ENCODE assay signal across 18 cellular contexts in genomic region chrX:106742831-106743230, GRCh38. TPM values are rescaled to one million over a fixed set of nuclear protein-coding genes. Genes with fewer than 3 reads are reported as not detected.
DNase-seq lines count a peak whose midpoint lies in the region; ATAC-seq, FAIRE-seq and TF ChIP-seq lines count a peak whose summit lies in the region.
"Had no signal": no experiment of that assay in that cellular context is flagged by ENCODE, and none has a peak within 500 bp of the region (broad histone marks: within the 10 kb centered on the region; RNA-seq: fewer than 3 reads in every experiment).

No MANE protein-coding gene starts in this region.

- no peak overlapping the region for H3K4me3 ChIP-seq in smooth muscle cell

- H3K79me2 ChIP-seq in smooth muscle cell (ENCODE audit: low read depth), result no peaks in the 10 kb centered on the region

- no peaks in the 10 kb centered on the region for H3F3A ChIP-seq in smooth muscle cell (ENCODE audit: low read depth)

- H3K9me3 ChIP-seq in smooth muscle cell (replicated peaks; ENCODE audit: low read depth), result no peaks in the 10 kb centered on the region

- peak; percentile 23 for FAIRE-seq in RCC 7860 (lab: Jason Lieb, UNC)
- FAIRE-seq: D721Med had no signal

- DNase-seq in Daoy (ENCODE audit: low read depth) (peak; percentile 11), RCC 7860 (ENCODE audit: low spot score) (no peak), epithelial cell of prostate (ENCODE audit: low read depth, low spot score) (no peak), smooth muscle cell (lab: John Stamatoyannopoulos, UW; ENCODE audit: unreplicated experiment) (no peak), T-cell (no peak), activated gamma-delta T cell treated with Interleukin-2 at 50 U/mL for 16 hours (no peak), pons (ENCODE audit: low spot score) (no peak)
- DNase-seq: C1 segment of cervical spinal cord; CD8-positive, alpha-beta memory T cell; DND-41; GDM1; GOT3; NCI-H1436 treated with DMSO at 0.1 percent for 48 hours; NCI-H2029; NCI-H345; NCI-H526 had no signal

- H3K27me3 Mint-ChIP-seq in T-cell, result peaks cover 4 to 31% of the 10 kb centered on the region in 2 donors

- no peaks in the 10 kb centered on the region for H3K36me3 ChIP-seq in smooth muscle cell (ENCODE audit: low read depth)

- no peak for TF ChIP-seq CTCF in smooth muscle cell (IDR thresholded peaks at IDR 0.05; ENCODE audit: borderline replicate concordance, insufficient read depth, poor library complexity, severe bottlenecking)

- CTCF ChIA-PET in T-cell (lab: Charles Lee), result no interaction called here

- H3K36me3 Mint-ChIP-seq in T-cell, result no peaks in the 10 kb centered on the region
- H3K36me3 Mint-ChIP-seq: CD8-positive, alpha-beta memory T cell had no signal

- no peak overlapping the region for H3K4me3 Mint-ChIP-seq in T-cell
- H3K4me3 Mint-ChIP-seq: CD8-positive, alpha-beta memory T cell had no signal

- no peaks in the 10 kb centered on the region for H3K4me1 Mint-ChIP-seq in T-cell
- H3K4me1 Mint-ChIP-seq: CD8-positive, alpha-beta memory T cell had no signal

- H3K27ac ChIP-seq in epithelial cell of prostate, result peak overlapping the region; percentile 5
- H3K27ac ChIP-seq in smooth muscle cell (ENCODE audit: low read depth), result peak overlapping the region; percentile 69

- H3K9me3 Mint-ChIP-seq in T-cell, result no peaks in the 10 kb centered on the region
- H3K9me3 Mint-ChIP-seq: CD8-positive, alpha-beta memory T cell had no signal

- H4K20me1 ChIP-seq in smooth muscle cell (ENCODE audit: low read depth), result no peaks in the 10 kb centered on the region

- no peak overlapping the region for H2AFZ ChIP-seq in smooth muscle cell (ENCODE audit: low read depth)

- H3K27me3 ChIP-seq in smooth muscle cell (ENCODE audit: low read depth), result no peaks in the 10 kb centered on the region

- H3K27ac Mint-ChIP-seq in T-cell, result no peak overlapping the region
- H3K27ac Mint-ChIP-seq: CD8-positive, alpha-beta memory T cell had no signal

- peaks cover 3% of the 10 kb centered on the region for H3K4me1 ChIP-seq in smooth muscle cell (ENCODE audit: low read depth)

- no peak for ATAC-seq in HG03354 (IDR thresholded peaks at IDR 0.05; ENCODE audit: poor library complexity, severe bottlenecking, unreplicated experiment)
- ATAC-seq in T-cell (replicated peaks in 1 of 4), result no peak

- H3K4me2 ChIP-seq in smooth muscle cell, result peak overlapping the region; percentile 21

- POLR2A ChIA-PET in T-cell (lab: Charles Lee), result no interaction called here

- H3K9ac ChIP-seq in smooth muscle cell (ENCODE audit: low read depth), result no peak overlapping the region

RNA-seq across cellular contexts. Expression of gene RNF128, which starts 16.3 kb away (rescaled TPM):
- total RNA-seq in Daoy (2014; rRNA removed; shearing (Covaris generic)), result 1.8 TPM in 2 replicates
- total RNA-seq in smooth muscle cell (22.2 and 26.7 TPM in 2 replicates), T-cell (under 1 TPM in 3 of 5 donors, not detected in 2; 0.12 to 0.16 (median 0.13) TPM)
- 13.2 and 13.6 TPM in 2 replicates for polyA plus RNA-seq in smooth muscle cell
- total RNA-seq: CD8-positive, alpha-beta memory T cell had no signal
- polyA plus RNA-seq: CD8-positive, alpha-beta memory T cell had no signal

RNA-seq across cellular contexts. Expression of gene TBC1D8B, which starts 59.6 kb away (rescaled TPM):
- 1.7 and 4.8 TPM in 2 replicates for total RNA-seq in Daoy (2014; rRNA removed; shearing (Covaris generic))
- total RNA-seq in smooth muscle cell, result 15.1 and 21.8 TPM in 2 replicates
- 6.1 and 9.2 TPM in 2 replicates for polyA plus RNA-seq in smooth muscle cell
- 1 to 10 TPM in 2 of 5 donors, under 1 TPM in 3; 0.35 to 1.9 (median 0.95) TPM for total RNA-seq in T-cell
